In genomic region chr4:163048447-163048846, GRCh38 we compare ENCODE assay signal across 8 cellular contexts.
A peak's percentile ranks its signal among the peaks of the same experiment; 100 is the strongest.
DNase-seq lines count a peak whose midpoint lies in the region; ATAC-seq and TF ChIP-seq lines count a peak whose summit lies in the region.

No MANE protein-coding gene starts in this region.

- H3K4me1 ChIP-seq in SK-N-SH (ENCODE audit: control insufficient read depth in 1 of 2, insufficient read depth in 2 of 2, low read depth in 1 of 2, low read length in 1 of 2), result no peaks in the 10 kb centered on the region

- no peaks in the 10 kb centered on the region for H3K36me3 ChIP-seq in SK-N-SH (replicated peaks in 1 of 2; ENCODE audit: control insufficient read depth in 1 of 2, insufficient read depth in 2 of 2, low read length in 1 of 2)

- H3K9me3 ChIP-seq in SK-N-SH, result no peaks in the 10 kb centered on the region

- CTCF ChIA-PET in SK-N-SH (lab: Yijun Ruan, JAX), result interaction anchor here (1.0 to 3.5 kb wide), 4 partner anchors 10 to 551 kb away, joined by 3 to 25 read pairs (median 6); partner anchors contain the start of gene NPY1R

- H3K27ac ChIP-seq in SK-N-SH (ENCODE audit: low read depth in 2 of 2, low read length in 1 of 2), result no peak overlapping the region

- no peaks in the 10 kb centered on the region for H3K9me2 ChIP-seq in SK-N-SH

- H4K20me1 ChIP-seq in SK-N-SH (ENCODE audit: insufficient read depth), result no peaks in the 10 kb centered on the region

- no peaks in the 10 kb centered on the region for H3F3A ChIP-seq in SK-N-SH (replicated peaks; ENCODE audit: insufficient read depth)

- 30% methylated on average over 3 of the region's 3 CpGs for WGBS in SK-N-SH (ENCODE audit: low lambda C conversion rate)

- no peaks in the 10 kb centered on the region; the same call in 1 of the 2 replicates for H3K27me3 ChIP-seq in SK-N-SH (ENCODE audit: insufficient read depth)

- no peak overlapping the region for H3K9ac ChIP-seq in SK-N-SH

- TF ChIP-seq RAD21 in SK-N-SH (IDR thresholded peaks at IDR 0.05; ENCODE audit: low read length), result peak; percentile 49

- DNase-seq in DMS 273 (lab: John Stamatoyannopoulos, UW; ENCODE audit: unreplicated experiment) (peak; percentile 49), DMS 273 treated with DMSO at 0.1 percent for 48 hours (lab: John Stamatoyannopoulos, UW) (no peak), SK-N-SH (peak; percentile 24), glomerular visceral epithelial cell (ENCODE audit: extremely low spot score) (peak; percentile 25), amniotic stem cell (lab: John Stamatoyannopoulos, UW) (no peak)

- POLR2A ChIA-PET in SK-N-SH (lab: Yijun Ruan, JAX), result no interaction called here

- no peak overlapping the region for H3K4me3 ChIP-seq in SK-N-SH (ENCODE audit: low read depth in 2 of 2, low read length in 1 of 2)

- H3K4me2 ChIP-seq in SK-N-SH, result no peak overlapping the region

- no peak for TF ChIP-seq EP300 in SK-N-SH (IDR thresholded peaks at IDR 0.05; ENCODE audit: borderline replicate concordance in 1 of 2, low read depth in 1 of 2, low read length in 1 of 2)

- TF ChIP-seq CTCF in SK-N-SH (IDR thresholded peaks at IDR 0.05), result peak; percentile 60

- no peaks in the 10 kb centered on the region for H3K79me2 ChIP-seq in SK-N-SH (ENCODE audit: insufficient read depth)

- no peak overlapping the region for H2AFZ ChIP-seq in SK-N-SH (ENCODE audit: low read depth)

- ATAC-seq in GM19397 (IDR thresholded peaks at IDR 0.05; ENCODE audit: unreplicated experiment), result peak; percentile 89
- peak; percentile 86 for ATAC-seq in HG03432 (IDR thresholded peaks at IDR 0.05; ENCODE audit: unreplicated experiment)
- ATAC-seq in GM18520 (IDR thresholded peaks at IDR 0.05; ENCODE audit: unreplicated experiment), result no peak

TF ChIP-seq in SK-N-SH, 30 proteins besides CTCF, POLR2A, EP300 and RAD21:
- no peak for TF ChIP-seq MXI1 (IDR thresholded peaks at IDR 0.05; ENCODE audit: low read depth, low read length)
- TF ChIP-seq SMC3 (IDR thresholded peaks at IDR 0.05; ENCODE audit: low read depth, low read length), result peak; percentile 57

Comparison
In these comparisons a context has a peak if more than half of its experiments do, and no peak if none do; other contexts are left out.
1. DNase-seq: peak in DMS 273 (single experiment), SK-N-SH (single experiment) and glomerular visceral epithelial cell (single experiment); none in DMS 273 treated with DMSO at 0.1 percent for 48 hours (single experiment) and amniotic stem cell (single experiment).